Comparison of ENCODE assay signal across 1 cellular context in the genomic region with DNA sequence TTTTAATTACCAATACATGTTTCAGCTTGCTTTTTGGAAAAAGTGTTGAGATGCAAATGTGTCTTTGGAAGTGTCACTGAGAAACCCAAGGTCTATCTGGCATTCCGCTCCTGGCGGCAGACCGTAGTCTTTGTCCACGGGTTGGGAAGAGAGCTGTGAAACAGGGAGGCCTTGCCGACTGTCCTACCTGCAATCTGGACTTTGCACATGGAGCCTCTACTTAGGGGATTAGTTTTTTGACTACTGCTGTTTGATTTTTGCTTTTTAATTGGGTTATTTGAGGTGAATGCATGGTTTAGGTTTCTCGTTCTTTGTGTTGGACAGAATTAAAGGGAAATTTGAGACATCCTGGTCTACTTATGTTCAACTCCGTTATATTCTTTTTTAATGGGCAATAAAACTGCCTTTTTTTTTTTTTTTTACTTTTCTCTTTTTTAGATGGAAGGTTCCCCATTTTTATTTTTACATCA.
TF ChIP-seq lines count a peak whose summit lies in the region.

No MANE protein-coding gene starts in this region.

TF ChIP-seq in HepG2, 621 proteins besides CTCF, POLR2A, EP300 and RAD21 (continued from another document and continues in another):
- TF ChIP-seq CBX5 (CRISPR knock-in tag; IDR thresholded peaks at IDR 0.05; ENCODE audit: borderline replicate concordance): peak; percentile 34; the same call in 1 of the 2 replicates
- TF ChIP-seq, protein P1, sequence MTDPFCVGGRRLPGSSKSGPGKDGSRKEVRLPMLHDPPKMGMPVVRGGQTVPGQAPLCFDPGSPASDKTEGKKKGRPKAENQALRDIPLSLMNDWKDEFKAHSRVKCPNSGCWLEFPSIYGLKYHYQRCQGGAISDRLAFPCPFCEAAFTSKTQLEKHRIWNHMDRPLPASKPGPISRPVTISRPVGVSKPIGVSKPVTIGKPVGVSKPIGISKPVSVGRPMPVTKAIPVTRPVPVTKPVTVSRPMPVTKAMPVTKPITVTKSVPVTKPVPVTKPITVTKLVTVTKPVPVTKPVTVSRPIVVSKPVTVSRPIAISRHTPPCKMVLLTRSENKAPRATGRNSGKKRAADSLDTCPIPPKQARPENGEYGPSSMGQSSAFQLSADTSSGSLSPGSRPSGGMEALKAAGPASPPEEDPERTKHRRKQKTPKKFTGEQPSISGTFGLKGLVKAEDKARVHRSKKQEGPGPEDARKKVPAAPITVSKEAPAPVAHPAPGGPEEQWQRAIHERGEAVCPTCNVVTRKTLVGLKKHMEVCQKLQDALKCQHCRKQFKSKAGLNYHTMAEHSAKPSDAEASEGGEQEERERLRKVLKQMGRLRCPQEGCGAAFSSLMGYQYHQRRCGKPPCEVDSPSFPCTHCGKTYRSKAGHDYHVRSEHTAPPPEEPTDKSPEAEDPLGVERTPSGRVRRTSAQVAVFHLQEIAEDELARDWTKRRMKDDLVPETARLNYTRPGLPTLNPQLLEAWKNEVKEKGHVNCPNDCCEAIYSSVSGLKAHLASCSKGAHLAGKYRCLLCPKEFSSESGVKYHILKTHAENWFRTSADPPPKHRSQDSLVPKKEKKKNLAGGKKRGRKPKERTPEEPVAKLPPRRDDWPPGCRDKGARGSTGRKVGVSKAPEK (CRISPR knock-in tag; IDR thresholded peaks at IDR 0.05; ENCODE audit: borderline replicate concordance): no peak
- 0 out of 2 replicates have a peak, but pooled peaks have one; percentile 41 for TF ChIP-seq REPIN1 (CRISPR knock-in tag; IDR thresholded peaks at IDR 0.05; ENCODE audit: borderline replicate concordance, low read depth)
- peak; percentile 83; the same call in 1 of the 2 replicates for TF ChIP-seq KAT7 (CRISPR knock-in tag; IDR thresholded peaks at IDR 0.05; ENCODE audit: borderline replicate concordance)
- TF ChIP-seq THAP9 (CRISPR knock-in tag; IDR thresholded peaks at IDR 0.05; ENCODE audit: borderline replicate concordance): no peak
- peak; percentile 57; the same call in 1 of the 2 replicates for TF ChIP-seq RCOR2 (CRISPR knock-in tag; IDR thresholded peaks at IDR 0.05)
- TF ChIP-seq ZNF672 (CRISPR knock-in tag; IDR thresholded peaks at IDR 0.05): no peak
- no peak for TF ChIP-seq FUBP1 (CRISPR knock-in tag; IDR thresholded peaks at IDR 0.05; ENCODE audit: borderline replicate concordance)
- peak; percentile 81 for TF ChIP-seq GATAD2A (CRISPR knock-in tag; IDR thresholded peaks at IDR 0.05)
- TF ChIP-seq THAP7 (CRISPR knock-in tag; IDR thresholded peaks at IDR 0.05): no peak
- TF ChIP-seq, protein P2, sequence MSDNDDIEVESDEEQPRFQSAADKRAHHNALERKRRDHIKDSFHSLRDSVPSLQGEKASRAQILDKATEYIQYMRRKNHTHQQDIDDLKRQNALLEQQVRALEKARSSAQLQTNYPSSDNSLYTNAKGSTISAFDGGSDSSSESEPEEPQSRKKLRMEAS (IDR thresholded peaks at IDR 0.05): peak; percentile 36; the same call in 1 of the 2 replicates
- no peak for TF ChIP-seq HCFC1 (IDR thresholded peaks at IDR 0.05; ENCODE audit: low read depth, low read length)
- no peak for TF ChIP-seq CBFB (CRISPR knock-in tag; IDR thresholded peaks at IDR 0.05)
- TF ChIP-seq TFDP2 (CRISPR knock-in tag; IDR thresholded peaks at IDR 0.05): no peak
- TF ChIP-seq ZNF382 (CRISPR knock-in tag; IDR thresholded peaks at IDR 0.05; ENCODE audit: borderline replicate concordance): no peak
- TF ChIP-seq PAX8 (CRISPR knock-in tag; IDR thresholded peaks at IDR 0.05; ENCODE audit: borderline replicate concordance): no peak
- TF ChIP-seq ZNF75D (CRISPR knock-in tag; IDR thresholded peaks at IDR 0.05; ENCODE audit: borderline replicate concordance): no peak
- TF ChIP-seq MIER3 (CRISPR knock-in tag; IDR thresholded peaks at IDR 0.05; ENCODE audit: borderline replicate concordance): no peak
- no peak for TF ChIP-seq GATA4 (IDR thresholded peaks at IDR 0.05; ENCODE audit: borderline replicate concordance, low read depth)
- peak; percentile 33; the same call in 1 of the 2 replicates for TF ChIP-seq NCOA2 (CRISPR knock-in tag; IDR thresholded peaks at IDR 0.05)
- no peak for TF ChIP-seq LBX2 (CRISPR knock-in tag; IDR thresholded peaks at IDR 0.05; ENCODE audit: borderline replicate concordance)
- peak; percentile 28; the same call in 1 of the 2 replicates for TF ChIP-seq ZNF337 (CRISPR knock-in tag; IDR thresholded peaks at IDR 0.05; ENCODE audit: borderline replicate concordance, low read depth)
- 0 out of 2 replicates have a peak, but pooled peaks have one; percentile 37 for TF ChIP-seq ZNF792 (CRISPR knock-in tag; IDR thresholded peaks at IDR 0.05)
- no peak for TF ChIP-seq XBP1 (CRISPR knock-in tag; IDR thresholded peaks at IDR 0.05)
- peak; percentile 53 for TF ChIP-seq XRCC5 (optimal IDR thresholded peaks at IDR 0.05; ENCODE audit: low read length)
- TF ChIP-seq HBP1 (CRISPR knock-in tag; IDR thresholded peaks at IDR 0.05; ENCODE audit: low read depth): no peak
- TF ChIP-seq ASH2L (IDR thresholded peaks at IDR 0.05; ENCODE audit: insufficient read length, low read depth, low read length): peak; percentile 89
- 0 out of 2 replicates have a peak, but pooled peaks have one; percentile 22 for TF ChIP-seq ZNF124 (CRISPR knock-in tag; IDR thresholded peaks at IDR 0.05)
- no peak for TF ChIP-seq ZNF333 (CRISPR knock-in tag; IDR thresholded peaks at IDR 0.05; ENCODE audit: borderline replicate concordance)
- TF ChIP-seq NCOR1 (IDR thresholded peaks at IDR 0.05; ENCODE audit: borderline replicate concordance, low read length): peak; percentile 52; the same call in 1 of the 2 replicates
- TF ChIP-seq ZNF383 (CRISPR knock-in tag; IDR thresholded peaks at IDR 0.05; ENCODE audit: borderline replicate concordance): no peak
- no peak for TF ChIP-seq PLSCR1 (CRISPR knock-in tag; IDR thresholded peaks at IDR 0.05; ENCODE audit: borderline replicate concordance)
- peak; percentile 96 for TF ChIP-seq HNF4A (CRISPR knock-in tag; IDR thresholded peaks at IDR 0.05)
- no peak for TF ChIP-seq SOX13 (IDR thresholded peaks at IDR 0.05)
- TF ChIP-seq SOX13 (CRISPR knock-in tag; conservative IDR thresholded peaks at IDR 0.05 in 1 of 2, IDR thresholded peaks at IDR 0.05 in 1 of 2): peak in 1 of 2 experiments; percentile 58; a peak in 1 of 4 replicates
- no peak for TF ChIP-seq USF2 (IDR thresholded peaks at IDR 0.05; ENCODE audit: low read depth, low read length)
- no peak for TF ChIP-seq USF2 (CRISPR knock-in tag; IDR thresholded peaks at IDR 0.05; ENCODE audit: borderline replicate concordance)
- no peak for TF ChIP-seq RAD51 (IDR thresholded peaks at IDR 0.05; ENCODE audit: borderline replicate concordance)
- no peak for TF ChIP-seq NR2F2 (IDR thresholded peaks at IDR 0.05; ENCODE audit: borderline replicate concordance, low read depth)
- TF ChIP-seq KDM4B (CRISPR knock-in tag; IDR thresholded peaks at IDR 0.05): no peak; the same call in 1 of the 2 replicates
- TF ChIP-seq SIN3B (IDR thresholded peaks at IDR 0.05; ENCODE audit: low read length): no peak
- TF ChIP-seq TAF15 (IDR thresholded peaks at IDR 0.05; ENCODE audit: low read depth, low read length, poor library complexity, severe bottlenecking): no peak
- peak; percentile 27 for TF ChIP-seq BCL6 (CRISPR knock-in tag; IDR thresholded peaks at IDR 0.05)
- no peak; the same call in 1 of the 2 replicates for TF ChIP-seq HMG20B (CRISPR knock-in tag; conservative IDR thresholded peaks at IDR 0.05)
- TF ChIP-seq ZNF784 (CRISPR knock-in tag; IDR thresholded peaks at IDR 0.05; ENCODE audit: borderline replicate concordance): no peak
- peak; percentile 24; the same call in 1 of the 2 replicates for TF ChIP-seq POGZ (CRISPR knock-in tag; IDR thresholded peaks at IDR 0.05)
- no peak for TF ChIP-seq FOXA1 (IDR thresholded peaks at IDR 0.05)
- TF ChIP-seq FOXA1 (CRISPR knock-in tag; IDR thresholded peaks at IDR 0.05): peak; percentile 34; the same call in 1 of the 2 replicates
- TF ChIP-seq ZNF598 (CRISPR knock-in tag; IDR thresholded peaks at IDR 0.05; ENCODE audit: borderline replicate concordance): no peak
